In genomic region chr14:105418269-105419054, GRCh38 we compare ENCODE assay signal across 9 cellular contexts. TPM values are rescaled to one million over a fixed set of nuclear protein-coding genes. Genes with fewer than 3 reads are reported as not detected.
DNase-seq lines count a peak whose midpoint lies in the region; ATAC-seq and TF ChIP-seq lines count a peak whose summit lies in the region.
"Had no signal": no experiment of that assay in that cellular context is flagged by ENCODE, and none has a peak within 500 bp of the region (broad histone marks: within the 10 kb centered on the region; RNA-seq: fewer than 3 reads in every experiment).

No MANE protein-coding gene starts in this region.

- POLR2A ChIA-PET in activated CD8-positive, alpha-beta T cell treated with anti-CD3 and anti-CD28 coated beads for 36 hours (lab: Charles Lee): interaction anchor here (0.6 to 1.5 kb wide), 3 partner anchors 12 to 104 kb away, joined by 3 to 4 read pairs (median 3); partner anchors contain the start of gene PACS2

- peak overlapping the region; percentile 67 for H3K4me3 Mint-ChIP-seq in activated naive CD4-positive, alpha-beta T cell treated with anti-CD3 and anti-CD28 coated beads for 36 hours
- H3K4me3 Mint-ChIP-seq in activated CD8-positive, alpha-beta T cell treated with anti-CD3 and anti-CD28 coated beads for 36 hours: peak overlapping the region; percentile 73

- intact Hi-C loops in activated naive CD4-positive, alpha-beta T cell treated with anti-CD3 and anti-CD28 coated beads for 36 hours (cut with micrococcal nuclease): no loop called here
- intact Hi-C loops in activated CD8-positive, alpha-beta T cell treated with anti-CD3 and anti-CD28 coated beads for 36 hours (cut with micrococcal nuclease): no loop called here

- CTCF ChIA-PET in activated naive CD4-positive, alpha-beta T cell treated with anti-CD3 and anti-CD28 coated beads for 36 hours (lab: Charles Lee): interaction anchor here (0.9 to 1.0 kb wide), 2 partner anchors 47 to 110 kb away, joined by 3 to 4 read pairs; no protein-coding TSS in a partner anchor
- CTCF ChIA-PET in activated CD8-positive, alpha-beta T cell treated with anti-CD3 and anti-CD28 coated beads for 36 hours (lab: Charles Lee): interaction anchor here (0.7 to 1.4 kb wide), 3 partner anchors 48 to 71 kb away, joined by 3 to 4 read pairs (median 4); no protein-coding TSS in a partner anchor

- no peak for ATAC-seq in activated CD8-positive, alpha-beta T cell treated with anti-CD3 and anti-CD28 coated beads for 36 hours
- ATAC-seq in HG02973 (IDR thresholded peaks at IDR 0.05; ENCODE audit: unreplicated experiment): no peak

- TF ChIP-seq CTCF in activated CD8-positive, alpha-beta T cell treated with anti-CD3 and anti-CD28 coated beads for 36 hours (IDR thresholded peaks at IDR 0.05): no peak

- H3K9me3 Mint-ChIP-seq in activated naive CD4-positive, alpha-beta T cell treated with anti-CD3 and anti-CD28 coated beads for 36 hours: no peaks in the 10 kb centered on the region
- H3K9me3 Mint-ChIP-seq in activated CD8-positive, alpha-beta T cell treated with anti-CD3 and anti-CD28 coated beads for 36 hours: no peaks in the 10 kb centered on the region

- H3K36me3 ChIP-seq in stomach smooth muscle (ENCODE audit: control insufficient read depth in 2 of 2, insufficient read depth in 2 of 2, low read length in 2 of 2): no peaks in the 10 kb centered on the region
- H3K36me3 ChIP-seq: tibial nerve had no signal

- no peaks in the 10 kb centered on the region for H3K9me3 ChIP-seq in stomach smooth muscle (ENCODE audit: control insufficient read depth in 2 of 2, low read length in 2 of 2)
- H3K9me3 ChIP-seq: tibial nerve had no signal

- peaks cover 42% of the 10 kb centered on the region for H3K4me1 ChIP-seq in stomach smooth muscle (ENCODE audit: control insufficient read depth, insufficient read depth, low read length)

- peak overlapping the region; percentile 90 to 91 for H3K9ac ChIP-seq in stomach smooth muscle (ENCODE audit: low read length in 2 of 2)

- H3K4me3 ChIP-seq in stomach smooth muscle (ENCODE audit: low read length in 2 of 2): peak overlapping the region; percentile 80

- peaks cover under 1 to 2% of the 10 kb centered on the region in 2 donors for H3K27me3 ChIP-seq in stomach smooth muscle (ENCODE audit: control insufficient read depth in 1 of 2, insufficient read depth in 2 of 2, low read length in 2 of 2)
- H3K27me3 ChIP-seq: tibial nerve had no signal

- H3K4me1 Mint-ChIP-seq in activated naive CD4-positive, alpha-beta T cell treated with anti-CD3 and anti-CD28 coated beads for 36 hours (ENCODE audit: low read depth): peaks cover 27% of the 10 kb centered on the region
- H3K4me1 Mint-ChIP-seq in activated CD8-positive, alpha-beta T cell treated with anti-CD3 and anti-CD28 coated beads for 36 hours (ENCODE audit: low read depth): peaks cover 23% of the 10 kb centered on the region

- H3K36me3 Mint-ChIP-seq in activated naive CD4-positive, alpha-beta T cell treated with anti-CD3 and anti-CD28 coated beads for 36 hours (ENCODE audit: low read depth): peaks cover 10% of the 10 kb centered on the region
- H3K36me3 Mint-ChIP-seq in activated CD8-positive, alpha-beta T cell treated with anti-CD3 and anti-CD28 coated beads for 36 hours (ENCODE audit: low read depth): peaks cover 18% of the 10 kb centered on the region

- peaks cover 3% of the 10 kb centered on the region for H3K27me3 Mint-ChIP-seq in activated naive CD4-positive, alpha-beta T cell treated with anti-CD3 and anti-CD28 coated beads for 36 hours (ENCODE audit: low read depth)
- H3K27me3 Mint-ChIP-seq in activated CD8-positive, alpha-beta T cell treated with anti-CD3 and anti-CD28 coated beads for 36 hours: peaks cover 3% of the 10 kb centered on the region

- no peak for DNase-seq in activated naive CD4-positive, alpha-beta T cell treated with anti-CD3 and anti-CD28 coated beads for 36 hours
- no peak for DNase-seq in activated naive CD4-positive, alpha-beta T cell (lab: John Stamatoyannopoulos, UW)
- no peak for DNase-seq in activated CD8-positive, alpha-beta T cell treated with anti-CD3 and anti-CD28 coated beads for 36 hours
- DNase-seq in islet precursor cell: peak; percentile 56
- no peak for DNase-seq in iPS-NIHi11 (ENCODE audit: low spot score)
- DNase-seq in SIG-M5 treated with dmso at 0.1 percent for 504 hours (lab: John Stamatoyannopoulos, UW; ENCODE audit: unreplicated experiment): no peak

- H3K27ac ChIP-seq in stomach smooth muscle (ENCODE audit: low read length): no peak overlapping the region

- H3K27ac Mint-ChIP-seq in activated naive CD4-positive, alpha-beta T cell treated with anti-CD3 and anti-CD28 coated beads for 36 hours: peak overlapping the region; percentile 30
- H3K27ac Mint-ChIP-seq in activated CD8-positive, alpha-beta T cell treated with anti-CD3 and anti-CD28 coated beads for 36 hours: no peak overlapping the region

RNA-seq across cellular contexts. Expression of gene MTA1, which starts 1.2 kb away (rescaled TPM):
- total RNA-seq in activated naive CD4-positive, alpha-beta T cell treated with anti-CD3 and anti-CD28 coated beads for 36 hours: 100 to 1,000 TPM; 106 to 115 TPM
- 100 to 1,000 TPM; 133 to 140 TPM for total RNA-seq in activated CD8-positive, alpha-beta T cell treated with anti-CD3 and anti-CD28 coated beads for 36 hours

RNA-seq across cellular contexts. Expression of gene TEX22, which starts 20.1 kb away (rescaled TPM):
- 1 to 10 TPM; 2.0 to 2.6 TPM for total RNA-seq in activated naive CD4-positive, alpha-beta T cell treated with anti-CD3 and anti-CD28 coated beads for 36 hours
- 1 to 10 TPM; 1.2 to 2.2 TPM for total RNA-seq in activated CD8-positive, alpha-beta T cell treated with anti-CD3 and anti-CD28 coated beads for 36 hours

RNA-seq across cellular contexts. Expression of gene CRIP2, which starts 56.2 kb away (rescaled TPM):
- total RNA-seq in activated naive CD4-positive, alpha-beta T cell treated with anti-CD3 and anti-CD28 coated beads for 36 hours: not detected
- total RNA-seq in activated CD8-positive, alpha-beta T cell treated with anti-CD3 and anti-CD28 coated beads for 36 hours: under 1 TPM in 1 of 2 experiments, not detected in 1; 0.45 TPM
